In genomic region chr2:6913415-6914157, GRCh38 we compare ENCODE assay signal across 15 cellular contexts. TPM values are rescaled to one million over a fixed set of nuclear protein-coding genes. Genes with fewer than 3 reads are reported as not detected.
DNase-seq lines count a peak whose midpoint lies in the region; ATAC-seq lines count a peak whose summit lies in the region.
"Had no signal": no experiment of that assay in that cellular context is flagged by ENCODE, and none has a peak within 500 bp of the region (broad histone marks: within the 10 kb centered on the region; RNA-seq: fewer than 3 reads in every experiment).

No MANE protein-coding gene starts in this region.

- H3K27ac ChIP-seq in CD8-positive, alpha-beta memory T cell (ENCODE audit: low read depth, low read length): no peak overlapping the region
- H3K27ac ChIP-seq: ascending aorta, ovary, SJSA1 had no signal

- no peaks in the 10 kb centered on the region for H3K9me3 ChIP-seq in CD8-positive, alpha-beta memory T cell (ENCODE audit: low read length)
- H3K9me3 ChIP-seq: ascending aorta, ovary, SJSA1 had no signal

- peaks cover 59 to 75% (median 75%) of the 10 kb centered on the region in 3 donors for H3K4me1 Mint-ChIP-seq in CD8-positive, alpha-beta memory T cell
- peaks cover 71% of the 10 kb centered on the region for H3K4me1 Mint-ChIP-seq in activated CD4-positive, alpha-beta T cell treated with anti-CD3 and anti-CD28 coated beads, Interleukin-2, amount 10 ng/mL, durations not matched to agents 24 days and 14 days

- H3K4me1 ChIP-seq in CD8-positive, alpha-beta memory T cell (ENCODE audit: insufficient read depth, low read length): peaks cover 73% of the 10 kb centered on the region

- peaks cover 0 to 3% (median 0%) of the 10 kb centered on the region in 3 donors for H3K36me3 Mint-ChIP-seq in CD8-positive, alpha-beta memory T cell
- peaks cover 14% of the 10 kb centered on the region for H3K36me3 Mint-ChIP-seq in activated CD4-positive, alpha-beta T cell treated with anti-CD3 and anti-CD28 coated beads, Interleukin-2, amount 10 ng/mL, durations not matched to agents 24 days and 14 days (ENCODE audit: low read depth)
- H3K36me3 Mint-ChIP-seq in activated naive CD4-positive, alpha-beta T cell treated with anti-CD3 and anti-CD28 coated beads, Interleukin-2, amount 50 U/mL, for 72 hours: peaks cover 51 to 53% of the 10 kb centered on the region in 2 donors
- H3K36me3 Mint-ChIP-seq: WTC11 had no signal

- H3K9me3 Mint-ChIP-seq in CD8-positive, alpha-beta memory T cell: no peaks in the 10 kb centered on the region
- H3K9me3 Mint-ChIP-seq in activated CD4-positive, alpha-beta T cell treated with anti-CD3 and anti-CD28 coated beads, Interleukin-2, amount 10 ng/mL, durations not matched to agents 24 days and 14 days: no peaks in the 10 kb centered on the region
- H3K9me3 Mint-ChIP-seq in activated naive CD4-positive, alpha-beta T cell treated with anti-CD3 and anti-CD28 coated beads, Interleukin-2, amount 50 U/mL, for 72 hours: peaks cover 0 to 15% of the 10 kb centered on the region in 2 donors
- H3K9me3 Mint-ChIP-seq: dendritic cell treated with granulocyte-macrophage colony-stimulating factor and Interleukin-4, amounts not matched to agents 40 ng/mL and 50 ng/mL, for 4 days; WTC11 had no signal

- peak in 1 of 5 donors; percentile 61 for DNase-seq in CD8-positive, alpha-beta memory T cell
- DNase-seq in activated CD4-positive, alpha-beta T cell treated with anti-CD3 and anti-CD28 coated beads, Interleukin-2, amount 10 ng/mL, durations not matched to agents 24 days and 14 days: peak; percentile 83
- DNase-seq in activated naive CD4-positive, alpha-beta T cell treated with anti-CD3 and anti-CD28 coated beads, Interleukin-2, amount 50 U/mL, for 72 hours (ENCODE audit: low spot score in 2 of 2): peak in 1 of 2 donors; percentile 51
- DNase-seq in stimulated activated CD4-positive, alpha-beta T cell treated with anti-CD3 and anti-CD28 coated beads, Interleukin-15, amount 100 ng/mL, for 24 hours: peak; percentile 71
- DNase-seq in SK-N-DZ (ENCODE audit: low spot score) (no peak), amygdala (lab: John Stamatoyannopoulos, UW) (no peak), NOMO-1 treated with DMSO at 0.1 percent for 48 hours (lab: John Stamatoyannopoulos, UW; ENCODE audit: unreplicated experiment) (no peak)
- DNase-seq: NCI-H146, ovary had no signal

- H3K4me3 ChIP-seq in CD8-positive, alpha-beta memory T cell (ENCODE audit: low read length): peak overlapping the region; percentile 6
- H3K4me3 ChIP-seq: ascending aorta, K562, ovary, SJSA1 had no signal

- intact Hi-C loops in activated CD4-positive, alpha-beta T cell treated with anti-CD3 and anti-CD28 coated beads, Interleukin-2, amount 10 ng/mL, durations not matched to agents 24 days and 14 days (cut with micrococcal nuclease): loop anchor here (2.0 kb wide), 2 partner anchors 17 to 31 kb away; no protein-coding TSS in a partner anchor

- POLR2A ChIA-PET in CD8-positive, alpha-beta memory T cell (lab: Charles Lee): no interaction called here

- peak; percentile 38 to 41 for ATAC-seq in activated naive CD4-positive, alpha-beta T cell treated with anti-CD3 and anti-CD28 coated beads, Interleukin-2, amount 50 U/mL, for 72 hours
- ATAC-seq in GM18867 (IDR thresholded peaks at IDR 0.05; ENCODE audit: unreplicated experiment): no peak
- ATAC-seq: K562, WTC11 had no signal

- peak overlapping the region; percentile 16 to 61 (median 46) for H3K4me3 Mint-ChIP-seq in CD8-positive, alpha-beta memory T cell
- H3K4me3 Mint-ChIP-seq in activated CD4-positive, alpha-beta T cell treated with anti-CD3 and anti-CD28 coated beads, Interleukin-2, amount 10 ng/mL, durations not matched to agents 24 days and 14 days: peak overlapping the region; percentile 81
- H3K4me3 Mint-ChIP-seq: dendritic cell treated with granulocyte-macrophage colony-stimulating factor and Interleukin-4, amounts not matched to agents 40 ng/mL and 50 ng/mL, for 4 days; WTC11 had no signal

- no peaks in the 10 kb centered on the region for H3K36me3 ChIP-seq in CD8-positive, alpha-beta memory T cell (ENCODE audit: insufficient read depth, low read length)
- H3K36me3 ChIP-seq: ascending aorta, ovary, SJSA1 had no signal

- H3K27ac Mint-ChIP-seq in CD8-positive, alpha-beta memory T cell: peak overlapping the region in 7 of 8 donors; percentile 9 to 80 (median 48)
- H3K27ac Mint-ChIP-seq in activated CD4-positive, alpha-beta T cell treated with anti-CD3 and anti-CD28 coated beads, Interleukin-2, amount 10 ng/mL, durations not matched to agents 24 days and 14 days: peak overlapping the region; percentile 90
- peak overlapping the region; percentile 97 to 98 for H3K27ac Mint-ChIP-seq in activated naive CD4-positive, alpha-beta T cell treated with anti-CD3 and anti-CD28 coated beads, Interleukin-2, amount 50 U/mL, for 72 hours
- H3K27ac Mint-ChIP-seq: dendritic cell treated with granulocyte-macrophage colony-stimulating factor and Interleukin-4, amounts not matched to agents 40 ng/mL and 50 ng/mL, for 4 days; WTC11 had no signal

- no peaks in the 10 kb centered on the region for H3K27me3 ChIP-seq in CD8-positive, alpha-beta memory T cell (ENCODE audit: insufficient read depth, low read length, poor library complexity, severe bottlenecking)
- H3K27me3 ChIP-seq: ascending aorta, ovary, SJSA1 had no signal

- peaks cover 0 to 2% of the 10 kb centered on the region in 2 donors for H3K27me3 Mint-ChIP-seq in CD8-positive, alpha-beta memory T cell
- peaks cover 3% of the 10 kb centered on the region for H3K27me3 Mint-ChIP-seq in activated CD4-positive, alpha-beta T cell treated with anti-CD3 and anti-CD28 coated beads, Interleukin-2, amount 10 ng/mL, durations not matched to agents 24 days and 14 days

- CTCF ChIA-PET in CD8-positive, alpha-beta memory T cell (lab: Charles Lee): interaction anchor here (1.4 to 5.0 kb wide), 3 partner anchors 16 to 47 kb away, joined by 3 to 34 read pairs (median 7); partner anchors contain the start of gene CMPK2

RNA-seq across cellular contexts. Expression of gene RNF144A, which starts 3.6 kb away (rescaled TPM):
- total RNA-seq in CD8-positive, alpha-beta memory T cell: 10 to 100 TPM; 13.5 to 14.9 TPM
- 8.3 TPM for polyA plus RNA-seq in CD8-positive, alpha-beta memory T cell
- total RNA-seq in activated CD4-positive, alpha-beta T cell treated with anti-CD3 and anti-CD28 coated beads, Interleukin-2, amount 10 ng/mL, durations not matched to agents 24 days and 14 days: 22.1 and 23.0 TPM in 2 replicates
- 10 to 100 TPM; 49.3 to 57.5 TPM for total RNA-seq in activated naive CD4-positive, alpha-beta T cell treated with anti-CD3 and anti-CD28 coated beads, Interleukin-2, amount 50 U/mL, for 72 hours
- 46.9 and 51.9 TPM in 2 replicates for polyA plus RNA-seq in SK-N-DZ (2014; cell fraction: cytosol; rRNA removed)
- 41.2 and 42.1 TPM in 2 replicates for polyA plus RNA-seq in SK-N-DZ (2014; cell fraction: nucleus; rRNA removed)

RNA-seq across cellular contexts. Expression of gene RSAD2, which starts 36.0 kb away (rescaled TPM):
- under 1 TPM; 0.85 to 1.00 TPM for total RNA-seq in CD8-positive, alpha-beta memory T cell
- polyA plus RNA-seq in CD8-positive, alpha-beta memory T cell: 7.6 TPM
- total RNA-seq in activated CD4-positive, alpha-beta T cell treated with anti-CD3 and anti-CD28 coated beads, Interleukin-2, amount 10 ng/mL, durations not matched to agents 24 days and 14 days: 2.0 and 2.4 TPM in 2 replicates
- total RNA-seq in activated naive CD4-positive, alpha-beta T cell treated with anti-CD3 and anti-CD28 coated beads, Interleukin-2, amount 50 U/mL, for 72 hours: 10 to 100 TPM in 1 of 2 donors, 1 to 10 TPM in 1; 2.7 to 11.1 TPM
- 0.82 and 1.4 TPM in 2 replicates for polyA plus RNA-seq in SK-N-DZ (2014; cell fraction: cytosol; rRNA removed)
- polyA plus RNA-seq in SK-N-DZ (2014; cell fraction: nucleus; rRNA removed): 0.27 and 0.92 TPM in 2 replicates
- total RNA-seq: SJSA1, WTC11 had no signal

RNA-seq across cellular contexts. Expression of gene CMPK2, which starts 47.9 kb away (rescaled TPM):
- 1 to 10 TPM in 1 of 2 experiments, under 1 TPM in 1; 0.62 to 1.1 TPM for total RNA-seq in CD8-positive, alpha-beta memory T cell
- 10.9 TPM for polyA plus RNA-seq in CD8-positive, alpha-beta memory T cell
- total RNA-seq in activated CD4-positive, alpha-beta T cell treated with anti-CD3 and anti-CD28 coated beads, Interleukin-2, amount 10 ng/mL, durations not matched to agents 24 days and 14 days: 6.4 and 6.9 TPM in 2 replicates
- 10 to 100 TPM in 1 of 2 donors, 1 to 10 TPM in 1; 1.6 to 13.6 TPM for total RNA-seq in activated naive CD4-positive, alpha-beta T cell treated with anti-CD3 and anti-CD28 coated beads, Interleukin-2, amount 50 U/mL, for 72 hours
- 9.5 and 11.1 TPM in 2 replicates for polyA plus RNA-seq in SK-N-DZ (2014; cell fraction: cytosol; rRNA removed)
- 8.0 and 11.9 TPM in 2 replicates for polyA plus RNA-seq in SK-N-DZ (2014; cell fraction: nucleus; rRNA removed)

Comparison
In these comparisons a context has a peak if more than half of its experiments do, and no peak if none do; other contexts are left out.
1. DNase-seq: peak in activated CD4-positive, alpha-beta T cell treated with anti-CD3 and anti-CD28 coated beads, Interleukin-2, amount 10 ng/mL, durations not matched to agents 24 days and 14 days (single experiment) and stimulated activated CD4-positive, alpha-beta T cell treated with anti-CD3 and anti-CD28 coated beads, Interleukin-15, amount 100 ng/mL, for 24 hours (single experiment); none in SK-N-DZ (single experiment), amygdala (0 of 56) and NOMO-1 treated with DMSO at 0.1 percent for 48 hours (single experiment).
2. Peak in every context shown above with its lines, with median percentiles within 50 percentile points of each other: H3K27ac Mint-ChIP-seq.